Comparison of ENCODE assay signal across 15 cellular contexts in genomic region chr20:33677991-33678431, GRCh38. TPM values are rescaled to one million over a fixed set of nuclear protein-coding genes. Genes with fewer than 3 reads are reported as not detected.
DNase-seq lines count a peak whose midpoint lies in the region; ATAC-seq and TF ChIP-seq lines count a peak whose summit lies in the region.
"Had no signal": no experiment of that assay in that cellular context is flagged by ENCODE, and none has a peak within 500 bp of the region (broad histone marks: within the 10 kb centered on the region; RNA-seq: fewer than 3 reads in every experiment).

No MANE protein-coding gene starts in this region.

- no peak overlapping the region for H3K4me3 ChIP-seq in suprapubic skin

- no peaks in the 10 kb centered on the region for H3K27me3 Mint-ChIP-seq in activated CD4-positive, alpha-beta T cell treated with anti-CD3 and anti-CD28 coated beads, Interleukin-2, amount 10 ng/mL, durations not matched to agents 24 days and 14 days
- H3K27me3 Mint-ChIP-seq in activated T-helper 1 cell treated with anti-CD3 and anti-CD28 coated beads, Interleukin-12 subunit alpha, Interleukin-12 subunit beta, Interleukin-2, Interleukin-4 antibody, amounts not matched to agents 30 ng/mL and 10 ng/mL and 1 ng/mL, durations not matched to agents 14 hours and 24 hours and 36 hours (ENCODE audit: insufficient read depth) = no peaks in the 10 kb centered on the region
- H3K27me3 Mint-ChIP-seq in memory B cell (no peaks in the 10 kb centered on the region), natural killer cell (ENCODE audit: low read depth in 2 of 2) (no peaks in the 10 kb centered on the region)

- H3K27ac ChIP-seq in suprapubic skin = peak overlapping the region; percentile 41

- 91% methylated on average over 5 of the region's 12 CpGs for WGBS in suprapubic skin

- DNase-seq in activated CD4-positive, alpha-beta T cell treated with anti-CD3 and anti-CD28 coated beads, Interleukin-2, amount 10 ng/mL, durations not matched to agents 24 days and 14 days = no peak
- DNase-seq in activated CD4-positive, alpha-beta T cell treated with anti-CD3 and anti-CD28 coated beads for 48 hours = no peak
- DNase-seq in activated T-helper 1 cell treated with anti-CD3 and anti-CD28 coated beads, Interleukin-12 subunit alpha, Interleukin-12 subunit beta, Interleukin-2, Interleukin-4 antibody, amounts not matched to agents 30 ng/mL and 10 ng/mL and 1 ng/mL, durations not matched to agents 14 hours and 24 hours and 36 hours (ENCODE audit: low spot score) = no peak
- DNase-seq in memory B cell (ENCODE audit: low spot score in 2 of 2) = no peak
- no peak for DNase-seq in suprapubic skin (ENCODE audit: low spot score in 2 of 2)
- DNase-seq in Ammon's horn (ENCODE audit: low spot score) = no peak
- DNase-seq in natural killer cell = no peak
- DNase-seq: COR-L47, islet precursor cell, NCI-H187 treated with DMSO at 0.1 percent for 48 hours, NCI-H524 treated with DMSO at 0.1 percent for 48 hours, PC-3, substantia nigra had no signal

- ATAC-seq in memory B cell (ENCODE audit: low read depth) (no peak), HG02571 (IDR thresholded peaks at IDR 0.05; ENCODE audit: unreplicated experiment) (no peak), natural killer cell (no peak)
- ATAC-seq: PC-3 had no signal

- no peak overlapping the region for H3K4me3 Mint-ChIP-seq in activated CD4-positive, alpha-beta T cell treated with anti-CD3 and anti-CD28 coated beads, Interleukin-2, amount 10 ng/mL, durations not matched to agents 24 days and 14 days
- no peak overlapping the region for H3K4me3 Mint-ChIP-seq in activated T-helper 1 cell treated with anti-CD3 and anti-CD28 coated beads, Interleukin-12 subunit alpha, Interleukin-12 subunit beta, Interleukin-2, Interleukin-4 antibody, amounts not matched to agents 30 ng/mL and 10 ng/mL and 1 ng/mL, durations not matched to agents 14 hours and 24 hours and 36 hours
- H3K4me3 Mint-ChIP-seq in memory B cell (no peak overlapping the region), natural killer cell (no peak overlapping the region)

- H3K36me3 Mint-ChIP-seq in activated CD4-positive, alpha-beta T cell treated with anti-CD3 and anti-CD28 coated beads, Interleukin-2, amount 10 ng/mL, durations not matched to agents 24 days and 14 days (ENCODE audit: low read depth) = peaks cover 32% of the 10 kb centered on the region
- H3K36me3 Mint-ChIP-seq in activated T-helper 1 cell treated with anti-CD3 and anti-CD28 coated beads, Interleukin-12 subunit alpha, Interleukin-12 subunit beta, Interleukin-2, Interleukin-4 antibody, amounts not matched to agents 30 ng/mL and 10 ng/mL and 1 ng/mL, durations not matched to agents 14 hours and 24 hours and 36 hours (ENCODE audit: low read depth) = peaks cover 29% of the 10 kb centered on the region
- H3K36me3 Mint-ChIP-seq in memory B cell = peaks cover 2% of the 10 kb centered on the region
- H3K36me3 Mint-ChIP-seq in natural killer cell = no peaks in the 10 kb centered on the region

- H3K9me3 Mint-ChIP-seq in activated CD4-positive, alpha-beta T cell treated with anti-CD3 and anti-CD28 coated beads, Interleukin-2, amount 10 ng/mL, durations not matched to agents 24 days and 14 days = no peaks in the 10 kb centered on the region
- H3K9me3 Mint-ChIP-seq in activated T-helper 1 cell treated with anti-CD3 and anti-CD28 coated beads, Interleukin-12 subunit alpha, Interleukin-12 subunit beta, Interleukin-2, Interleukin-4 antibody, amounts not matched to agents 30 ng/mL and 10 ng/mL and 1 ng/mL, durations not matched to agents 14 hours and 24 hours and 36 hours = no peaks in the 10 kb centered on the region
- H3K9me3 Mint-ChIP-seq in memory B cell = no peaks in the 10 kb centered on the region
- no peaks in the 10 kb centered on the region for H3K9me3 Mint-ChIP-seq in natural killer cell

- H3K4me1 ChIP-seq in suprapubic skin = peaks cover 44% of the 10 kb centered on the region

- TF ChIP-seq POLR2A in suprapubic skin (IDR thresholded peaks at IDR 0.05) = no peak

- intact Hi-C loops in activated CD4-positive, alpha-beta T cell treated with anti-CD3 and anti-CD28 coated beads, Interleukin-2, amount 10 ng/mL, durations not matched to agents 24 days and 14 days (cut with micrococcal nuclease) = no loop called here
- intact Hi-C loops in activated T-helper 1 cell treated with anti-CD3 and anti-CD28 coated beads, Interleukin-12 subunit alpha, Interleukin-12 subunit beta, Interleukin-2, Interleukin-4 antibody, amounts not matched to agents 30 ng/mL and 10 ng/mL and 1 ng/mL, durations not matched to agents 14 hours and 24 hours and 36 hours (cut with micrococcal nuclease) = no loop called here
- intact Hi-C loops in natural killer cell (cut with micrococcal nuclease) = no loop called here

- H3K4me1 Mint-ChIP-seq in activated CD4-positive, alpha-beta T cell treated with anti-CD3 and anti-CD28 coated beads, Interleukin-2, amount 10 ng/mL, durations not matched to agents 24 days and 14 days = peaks cover 60% of the 10 kb centered on the region
- H3K4me1 Mint-ChIP-seq in activated T-helper 1 cell treated with anti-CD3 and anti-CD28 coated beads, Interleukin-12 subunit alpha, Interleukin-12 subunit beta, Interleukin-2, Interleukin-4 antibody, amounts not matched to agents 30 ng/mL and 10 ng/mL and 1 ng/mL, durations not matched to agents 14 hours and 24 hours and 36 hours (ENCODE audit: low read depth) = peaks cover 68% of the 10 kb centered on the region
- H3K4me1 Mint-ChIP-seq in memory B cell = peaks cover 30% of the 10 kb centered on the region
- H3K4me1 Mint-ChIP-seq in natural killer cell = peaks cover 2 to 26% of the 10 kb centered on the region in 2 donors

- no peaks in the 10 kb centered on the region for H3K27me3 ChIP-seq in suprapubic skin

- no peaks in the 10 kb centered on the region for H3K9me3 ChIP-seq in suprapubic skin

- H3K27ac Mint-ChIP-seq in activated CD4-positive, alpha-beta T cell treated with anti-CD3 and anti-CD28 coated beads, Interleukin-2, amount 10 ng/mL, durations not matched to agents 24 days and 14 days = peak overlapping the region; percentile 89
- H3K27ac Mint-ChIP-seq in activated T-helper 1 cell treated with anti-CD3 and anti-CD28 coated beads, Interleukin-12 subunit alpha, Interleukin-12 subunit beta, Interleukin-2, Interleukin-4 antibody, amounts not matched to agents 30 ng/mL and 10 ng/mL and 1 ng/mL, durations not matched to agents 14 hours and 24 hours and 36 hours = peak overlapping the region; percentile 29
- H3K27ac Mint-ChIP-seq in memory B cell = peak overlapping the region; percentile 14
- H3K27ac Mint-ChIP-seq in natural killer cell = no peak overlapping the region

- no peaks in the 10 kb centered on the region for H3K36me3 ChIP-seq in suprapubic skin

- TF ChIP-seq EP300 in suprapubic skin (IDR thresholded peaks at IDR 0.05) = no peak

- TF ChIP-seq CTCF in suprapubic skin (IDR thresholded peaks at IDR 0.05) (no peak), natural killer cell (IDR thresholded peaks at IDR 0.05) (no peak)

RNA-seq across cellular contexts. Expression of gene NECAB3, which starts 3.8 kb away (rescaled TPM):
- 29.0 and 30.0 TPM in 2 replicates for total RNA-seq in activated CD4-positive, alpha-beta T cell treated with anti-CD3 and anti-CD28 coated beads, Interleukin-2, amount 10 ng/mL, durations not matched to agents 24 days and 14 days
- 30.7 and 31.2 TPM in 2 replicates for total RNA-seq in activated T-helper 1 cell treated with anti-CD3 and anti-CD28 coated beads, Interleukin-12 subunit alpha, Interleukin-12 subunit beta, Interleukin-2, Interleukin-4 antibody, amounts not matched to agents 30 ng/mL and 10 ng/mL and 1 ng/mL, durations not matched to agents 14 hours and 24 hours and 36 hours
- 10 to 100 TPM; 19.9 to 37.5 (median 22.1) TPM for total RNA-seq in suprapubic skin
- total RNA-seq in natural killer cell = 10 to 100 TPM in 2 of 3 donors, 1 to 10 TPM in 1; 9.7 to 18.1 (median 13.4) TPM

RNA-seq across cellular contexts. Expression of gene E2F1, which starts 8.2 kb away (rescaled TPM):
- 77.2 and 78.3 TPM in 2 replicates for total RNA-seq in activated CD4-positive, alpha-beta T cell treated with anti-CD3 and anti-CD28 coated beads, Interleukin-2, amount 10 ng/mL, durations not matched to agents 24 days and 14 days
- 77.5 and 80.6 TPM in 2 replicates for total RNA-seq in activated T-helper 1 cell treated with anti-CD3 and anti-CD28 coated beads, Interleukin-12 subunit alpha, Interleukin-12 subunit beta, Interleukin-2, Interleukin-4 antibody, amounts not matched to agents 30 ng/mL and 10 ng/mL and 1 ng/mL, durations not matched to agents 14 hours and 24 hours and 36 hours
- 1 to 10 TPM; 3.5 to 5.6 (median 4.6) TPM for total RNA-seq in suprapubic skin
- total RNA-seq in natural killer cell = 1 to 10 TPM; 4.6 to 5.6 (median 4.7) TPM

RNA-seq across cellular contexts. Expression of gene ACTL10, which starts 11.3 kb away (rescaled TPM):
- 3.7 TPM in 2 replicates for total RNA-seq in activated CD4-positive, alpha-beta T cell treated with anti-CD3 and anti-CD28 coated beads, Interleukin-2, amount 10 ng/mL, durations not matched to agents 24 days and 14 days
- 3.7 and 4.2 TPM in 2 replicates for total RNA-seq in activated T-helper 1 cell treated with anti-CD3 and anti-CD28 coated beads, Interleukin-12 subunit alpha, Interleukin-12 subunit beta, Interleukin-2, Interleukin-4 antibody, amounts not matched to agents 30 ng/mL and 10 ng/mL and 1 ng/mL, durations not matched to agents 14 hours and 24 hours and 36 hours
- total RNA-seq in suprapubic skin = 1 to 10 TPM; 1.3 to 4.9 (median 3.0) TPM
- total RNA-seq in natural killer cell = 1 to 10 TPM in 2 of 3 donors, under 1 TPM in 1; 0.80 to 2.2 (median 1.1) TPM

RNA-seq across cellular contexts. Expression of gene C20orf144, which starts 15.9 kb away (rescaled TPM):
- 0.16 and 0.26 TPM in 2 replicates for total RNA-seq in activated CD4-positive, alpha-beta T cell treated with anti-CD3 and anti-CD28 coated beads, Interleukin-2, amount 10 ng/mL, durations not matched to agents 24 days and 14 days
- 0.22 and 0.29 TPM in 2 replicates for total RNA-seq in activated T-helper 1 cell treated with anti-CD3 and anti-CD28 coated beads, Interleukin-12 subunit alpha, Interleukin-12 subunit beta, Interleukin-2, Interleukin-4 antibody, amounts not matched to agents 30 ng/mL and 10 ng/mL and 1 ng/mL, durations not matched to agents 14 hours and 24 hours and 36 hours
- not detected for total RNA-seq in suprapubic skin
- under 1 TPM; 0.25 to 0.41 (median 0.33) TPM for total RNA-seq in natural killer cell
- total RNA-seq: glomerular endothelial cell, PC-3 had no signal

RNA-seq across cellular contexts. Expression of gene PXMP4, which starts 42.1 kb away (rescaled TPM):
- total RNA-seq in activated CD4-positive, alpha-beta T cell treated with anti-CD3 and anti-CD28 coated beads, Interleukin-2, amount 10 ng/mL, durations not matched to agents 24 days and 14 days = 5.4 and 5.5 TPM in 2 replicates
- 7.3 and 7.9 TPM in 2 replicates for total RNA-seq in activated T-helper 1 cell treated with anti-CD3 and anti-CD28 coated beads, Interleukin-12 subunit alpha, Interleukin-12 subunit beta, Interleukin-2, Interleukin-4 antibody, amounts not matched to agents 30 ng/mL and 10 ng/mL and 1 ng/mL, durations not matched to agents 14 hours and 24 hours and 36 hours
- total RNA-seq in suprapubic skin (10 to 100 TPM in 3 of 4 donors, 1 to 10 TPM in 1; 8.7 to 32.4 (median 24.3) TPM), natural killer cell (1 to 10 TPM; 4.7 to 6.6 (median 6.2) TPM)
- total RNA-seq: PC-3 had no signal

Comparison
In these comparisons a context has a peak if more than half of its experiments do, and no peak if none do; other contexts are left out.
1. H3K27ac Mint-ChIP-seq: peak in activated CD4-positive, alpha-beta T cell treated with anti-CD3 and anti-CD28 coated beads, Interleukin-2, amount 10 ng/mL, durations not matched to agents 24 days and 14 days (single experiment), activated T-helper 1 cell treated with anti-CD3 and anti-CD28 coated beads, Interleukin-12 subunit alpha, Interleukin-12 subunit beta, Interleukin-2, Interleukin-4 antibody, amounts not matched to agents 30 ng/mL and 10 ng/mL and 1 ng/mL, durations not matched to agents 14 hours and 24 hours and 36 hours (single experiment) and memory B cell (single experiment); none in natural killer cell (0 of 2).
2. RNA of gene E2F1, which starts 8.2 kb away (total RNA-seq): 77.2 to 78.3 TPM in activated CD4-positive, alpha-beta T cell treated with anti-CD3 and anti-CD28 coated beads, Interleukin-2, amount 10 ng/mL, durations not matched to agents 24 days and 14 days and 77.5 to 80.6 TPM in activated T-helper 1 cell treated with anti-CD3 and anti-CD28 coated beads, Interleukin-12 subunit alpha, Interleukin-12 subunit beta, Interleukin-2, Interleukin-4 antibody, amounts not matched to agents 30 ng/mL and 10 ng/mL and 1 ng/mL, durations not matched to agents 14 hours and 24 hours and 36 hours; 3.5 to 5.6 TPM in suprapubic skin and 4.6 to 5.6 TPM in natural killer cell; every median in the first group is over 10 times any median in the second.